Comparison of ENCODE assay signal across 13 cellular contexts in the genomic region with DNA sequence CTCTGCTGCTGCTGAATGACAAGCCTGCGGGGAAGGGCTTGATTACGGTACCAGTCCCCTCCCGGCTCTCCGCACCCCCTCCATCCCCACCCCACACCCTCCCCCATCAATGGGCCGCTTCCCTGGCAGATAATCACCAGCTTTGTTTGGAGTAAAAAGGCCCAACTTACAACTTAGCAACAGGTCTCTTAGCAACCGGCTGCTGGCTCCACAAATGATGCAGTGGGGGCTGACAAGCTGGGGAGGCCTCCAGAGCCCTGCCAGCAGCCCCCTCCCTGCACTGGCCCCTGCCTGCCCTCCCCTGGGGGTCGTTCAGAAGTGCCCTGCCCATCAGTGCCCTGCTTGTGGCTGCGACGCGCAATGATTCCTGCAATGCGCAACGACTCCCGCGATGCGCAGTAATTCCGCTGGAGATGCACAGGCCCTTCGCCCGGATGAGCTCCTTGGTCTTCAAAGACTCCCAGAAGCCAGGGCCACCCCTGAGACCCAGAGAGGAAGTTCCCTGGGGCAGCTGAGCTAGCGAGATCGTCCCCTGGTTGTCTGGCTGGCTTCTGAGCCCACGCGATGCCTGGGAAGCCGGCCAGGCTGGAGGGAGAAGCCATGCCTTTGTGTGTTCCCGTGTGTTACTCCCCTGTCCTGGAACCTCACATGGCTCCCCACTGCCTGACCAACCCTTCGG. TPM values are rescaled to one million over a fixed set of nuclear protein-coding genes. Genes with fewer than 3 reads are reported as not detected.
DNase-seq lines count a peak whose midpoint lies in the region; ATAC-seq and TF ChIP-seq lines count a peak whose summit lies in the region.
"Had no signal": no experiment of that assay in that cellular context is flagged by ENCODE, and none has a peak within 500 bp of the region (broad histone marks: within the 10 kb centered on the region; RNA-seq: fewer than 3 reads in every experiment).

No MANE protein-coding gene starts in this region.

- H3K36me3 Mint-ChIP-seq in neural crest cell (ENCODE audit: low read depth) = no peaks in the 10 kb centered on the region

- no peak overlapping the region for H3K27ac ChIP-seq in Panc1 (ENCODE audit: low read length)
- H3K27ac ChIP-seq: WERI-Rb-1 had no signal

- H3K36me3 ChIP-seq in Panc1 (ENCODE audit: control insufficient read depth, insufficient read depth, low read length) = no peaks in the 10 kb centered on the region
- H3K36me3 ChIP-seq: WERI-Rb-1 had no signal

- intact Hi-C loops in Panc1 (cut with micrococcal nuclease; ENCODE audit: unreplicated experiment) = no loop called here

- ATAC-seq in Panc1 = 0 out of 2 replicates have a peak, but pooled peaks have one; percentile 44
- no peak for ATAC-seq in GM21576 (IDR thresholded peaks at IDR 0.05; ENCODE audit: unreplicated experiment)
- ATAC-seq in GM18861 (IDR thresholded peaks at IDR 0.05; ENCODE audit: unreplicated experiment) = no peak

- no TSS peak for BruUV-seq in Panc1 (replicated peaks; lab: Mats Ljungman, UMichigan)

- peak overlapping the region; percentile 98 for H3K27ac Mint-ChIP-seq in neural crest cell (ENCODE audit: unreplicated experiment)
- H3K27ac Mint-ChIP-seq: CD4-positive, alpha-beta T cell had no signal

- H3K27me3 Mint-ChIP-seq in neural crest cell (ENCODE audit: low read depth) = no peaks in the 10 kb centered on the region
- H3K27me3 Mint-ChIP-seq: CD4-positive, alpha-beta T cell had no signal

- no peaks in the 10 kb centered on the region for H3K9me3 Mint-ChIP-seq in neural crest cell
- H3K9me3 Mint-ChIP-seq: CD4-positive, alpha-beta T cell had no signal

- POLR2A ChIA-PET in Panc1 (lab: Charles Lee) = no interaction called here

- DNase-seq in COLO829 (ENCODE audit: low spot score) = peak; percentile 46
- no peak for DNase-seq in Panc1 (ENCODE audit: low read depth, low spot score)
- peak; percentile 69 for DNase-seq in fibroblast of pulmonary artery (ENCODE audit: low read depth)
- peak; percentile 63 for DNase-seq in neural crest cell (ENCODE audit: low read depth, low spot score)
- no peak for DNase-seq in islet precursor cell
- no peak for DNase-seq in stimulated activated CD4-positive, alpha-beta T cell treated with anti-CD3 and anti-CD28 coated beads, Interleukin-4, amount 100 ng/mL, for 24 hours
- DNase-seq: amniotic stem cell; CD4-positive, alpha-beta T cell; kidney glomerular epithelial cell; NCI-H1930; WERI-Rb-1 had no signal

- peak overlapping the region; percentile 74 for H3K4me3 Mint-ChIP-seq in neural crest cell
- H3K4me3 Mint-ChIP-seq: CD4-positive, alpha-beta T cell had no signal

- H3K4me1 Mint-ChIP-seq in neural crest cell = peaks cover 49% of the 10 kb centered on the region

- no peak for TF ChIP-seq CTCF in Panc1 (IDR thresholded peaks at IDR 0.05)
- no peak for TF ChIP-seq CTCF in fibroblast of pulmonary artery (IDR thresholded peaks at IDR 0.05; ENCODE audit: low read length, missing control alignments)
- TF ChIP-seq CTCF in neural crest cell (conservative IDR thresholded peaks at IDR 0.05) = no peak

- H3K4me1 ChIP-seq in Panc1 (ENCODE audit: control insufficient read depth, insufficient read depth, low read length) = no peaks in the 10 kb centered on the region

- CTCF ChIA-PET in Panc1 (lab: Charles Lee) = no interaction called here

- no peaks in the 10 kb centered on the region for H3K9me3 ChIP-seq in Panc1 (ENCODE audit: control insufficient read depth, insufficient read depth, low read depth, low read length)

- H3K4me3 ChIP-seq in Panc1 (ENCODE audit: low read depth in 2 of 2, low read length in 2 of 2) = no peak overlapping the region
- no peak overlapping the region for H3K4me3 ChIP-seq in fibroblast of pulmonary artery (replicated peaks; ENCODE audit: low read depth, low read length)

- no peaks in the 10 kb centered on the region for H3K27me3 ChIP-seq in Panc1 (ENCODE audit: control insufficient read depth, insufficient read depth, low read length)

- in situ Hi-C loops in Panc1 (cut with HindIII; ENCODE audit: low pct_unique_long_range_greater_than_20kb, low sequenced_read_pairs) = no loop called here

RNA-seq across cellular contexts. Expression of a gene that starts 23.3 kb away (rescaled TPM):
- 43.4 TPM for total RNA-seq in Panc1 (2021; ENCODE audit: unreplicated experiment)
- 67.7 TPM for polyA plus RNA-seq in Panc1 (2012; ENCODE audit: insufficient read length)
- total RNA-seq in neural crest cell = 33.1 and 36.9 TPM in 2 replicates

Comparison
In these comparisons a context has a peak if more than half of its experiments do, and no peak if none do; other contexts are left out.
1. DNase-seq: peak in COLO829 (single experiment), fibroblast of pulmonary artery (single experiment) and neural crest cell (single experiment); none in Panc1 (single experiment), islet precursor cell (single experiment) and stimulated activated CD4-positive, alpha-beta T cell treated with anti-CD3 and anti-CD28 coated beads, Interleukin-4, amount 100 ng/mL, for 24 hours (single experiment).